ENCODE assay signal across 18 cellular contexts in the genomic region with DNA sequence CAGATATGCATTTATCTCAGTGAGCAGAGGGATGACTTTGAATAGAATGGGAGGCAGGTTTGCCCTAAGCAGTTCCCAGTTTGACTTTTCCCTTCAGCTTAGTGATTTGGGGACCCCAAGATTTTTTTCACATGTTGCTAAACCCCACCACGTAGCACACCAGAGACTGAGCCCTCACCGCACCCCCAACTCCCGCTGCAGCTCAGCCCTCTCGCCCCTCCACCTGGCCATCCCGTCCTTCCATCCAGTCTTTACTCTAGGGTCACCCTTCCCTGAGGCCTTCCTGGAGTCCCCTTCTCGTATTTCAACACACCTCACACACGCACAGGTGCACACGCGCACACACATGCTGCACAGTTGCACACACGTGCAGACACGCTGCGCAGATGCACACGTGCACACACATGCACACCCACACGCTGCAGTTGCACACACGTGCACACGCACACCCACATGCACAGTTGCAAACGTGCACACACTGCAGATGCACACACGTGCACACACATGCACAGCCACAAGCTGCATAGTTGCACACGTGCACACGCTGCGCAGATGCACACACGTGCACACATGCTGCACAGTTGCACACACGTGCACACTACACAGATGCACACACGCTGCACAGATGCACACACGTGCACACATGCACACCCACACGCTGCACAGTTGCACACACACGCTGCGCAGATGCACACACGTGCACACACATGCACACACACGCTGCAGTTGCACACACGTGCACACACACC. TPM values are rescaled to one million over a fixed set of nuclear protein-coding genes. Genes with fewer than 3 reads are reported as not detected.
A peak's percentile ranks its signal among the peaks of the same experiment; 100 is the strongest.
DNase-seq lines count a peak whose midpoint lies in the region; ATAC-seq, FAIRE-seq and TF ChIP-seq lines count a peak whose summit lies in the region.
"Had no signal": no experiment of that assay in that cellular context is flagged by ENCODE, and none has a peak within 500 bp of the region (broad histone marks: within the 10 kb centered on the region; RNA-seq: fewer than 3 reads in every experiment).

No MANE protein-coding gene starts in this region.

- no peak overlapping the region for H2BK20ac ChIP-seq in H9 (ENCODE audit: low read depth, low read length, poor library complexity, severe bottlenecking)

- peaks cover 5% of the 10 kb centered on the region; the same call in 1 of the 2 replicates for H3K4me1 ChIP-seq in H9 (ENCODE audit: insufficient read depth, low read length)
- H3K4me1 ChIP-seq in kidney (ENCODE audit: control insufficient read depth in 1 of 2, insufficient read depth in 1 of 2, low read depth in 1 of 2, low read length in 2 of 2) = peaks cover 0 to 3% of the 10 kb centered on the region in 2 donors
- H3K4me1 ChIP-seq in psoas muscle = no peaks in the 10 kb centered on the region
- H3K4me1 ChIP-seq: breast epithelium had no signal

- no peak for FAIRE-seq in kidney (lab: Jason Lieb, UNC)
- FAIRE-seq: GM19239 had no signal

- no peaks in the 10 kb centered on the region for H3K23me2 ChIP-seq in H9 (ENCODE audit: insufficient read length, low read depth, low read length, poor library complexity, severe bottlenecking)

- no peak overlapping the region for H3K4me3 ChIP-seq in kidney (ENCODE audit: low read length in 2 of 2)
- no peak overlapping the region for H3K4me3 ChIP-seq in psoas muscle
- H3K4me3 ChIP-seq: breast epithelium, dorsolateral prefrontal cortex, tibial nerve had no signal

- H2BK15ac ChIP-seq in H9 (ENCODE audit: low read depth, low read length) = no peak overlapping the region

- H3K36me3 ChIP-seq in kidney (ENCODE audit: control insufficient read depth in 1 of 2, insufficient read depth in 2 of 2, low read length in 2 of 2) (peaks cover 0 to 2% of the 10 kb centered on the region in 2 donors), psoas muscle (ENCODE audit: insufficient read depth in 1 of 2, low read depth in 1 of 2) (peaks cover 0 to 15% of the 10 kb centered on the region in 2 donors)
- H3K36me3 ChIP-seq: breast epithelium had no signal

- no peak for DNase-seq in H9
- peak; percentile 46 for DNase-seq in kidney
- DNase-seq in psoas muscle = peak in 1 of 2 donors; percentile 42
- DNase-seq in KBM-7 = no peak
- no peak for DNase-seq in stimulated activated CD8-positive, alpha-beta memory T cell treated with anti-CD3 and anti-CD28 coated beads, Interleukin-4, amount 100 ng/mL, for 48 hours
- DNase-seq: dorsolateral prefrontal cortex; GOT3; NCI-H1436 treated with DMSO at 0.1 percent for 48 hours; stimulated activated CD4-positive, alpha-beta T cell treated with anti-CD3 and anti-CD28 coated beads, Interleukin-15, amount 100 ng/mL, for 24 hours; stimulated activated naive CD4-positive, alpha-beta T cell; T-helper 9 cell had no signal

- intact Hi-C loops in kidney (cut with DNase I) = no loop called here
- intact Hi-C loops in psoas muscle (cut with DNase I) = no loop called here

- no peak overlapping the region for H3K14ac ChIP-seq in H9 (ENCODE audit: insufficient read depth, low read length)

- no peak overlapping the region for H4K5ac ChIP-seq in H9 (ENCODE audit: insufficient read length, low read depth, low read length)

- H3K4ac ChIP-seq in H9 (ENCODE audit: low read depth, low read length) = no peak overlapping the region

- H3K4me2 ChIP-seq in H9 (ENCODE audit: insufficient read depth, insufficient read length, low read length) = no peak overlapping the region

- no peaks in the 10 kb centered on the region for H3K27me3 Mint-ChIP-seq in H9 (ENCODE audit: low read depth)

- H3K79me2 ChIP-seq in H9 (ENCODE audit: insufficient read depth, low read length) = no peaks in the 10 kb centered on the region

- H4K8ac ChIP-seq in H9 (replicated peaks; ENCODE audit: insufficient read length, low read depth, low read length) = no peak overlapping the region

- peaks cover 4% of the 10 kb centered on the region for H4K20me1 ChIP-seq in H9 (ENCODE audit: control insufficient read depth, insufficient read depth, insufficient read length)

- WGBS in H9 (ENCODE audit: extremely low coverage, insufficient read length, low lambda C conversion rate) = no CpG with 5 or more reads among the region's 31 CpGs
- WGBS in psoas muscle, 3 donors = 83 to 84% (median 83%) methylated on average over 31 of the region's 31 CpGs

- in situ Hi-C loops in KBM-7 (cut with MboI; ENCODE audit: low pct_unique_long_range_greater_than_20kb, low sequenced_read_pairs) = no loop called here

- no peak overlapping the region for H4K91ac ChIP-seq in H9 (ENCODE audit: insufficient read length, low read depth, low read length)

- no peak overlapping the region for H2BK12ac ChIP-seq in H9 (ENCODE audit: insufficient read length, low read depth, low read length)

- H3K27ac Mint-ChIP-seq in H9 = peak overlapping the region in 2 of 3 experiments; percentile 79 to 88; a peak in 2 of 7 replicates
- H3K27ac Mint-ChIP-seq: activated T-helper 2 cell treated with anti-CD3 and anti-CD28 coated beads, Interferon-gamma antibody, Interleukin-2, Interleukin-4, amounts not matched to agents 10 μg/mL and 5 μg/mL and 100 μg/mL, durations not matched to agents 14 hours and 24 hours and 36 hours had no signal

- ATAC-seq in psoas muscle (peak in 3 of 4 donors; percentile 11 to 24 (median 17)), HG03442 (IDR thresholded peaks at IDR 0.05; ENCODE audit: unreplicated experiment) (no peak)

- no peak overlapping the region for H3K56ac ChIP-seq in H9 (ENCODE audit: insufficient read length, low read depth, low read length)

- H2BK5ac ChIP-seq in H9 (ENCODE audit: insufficient read length, low read length) = no peak overlapping the region

- H3K9me3 ChIP-seq in H9 (ENCODE audit: control insufficient read depth, low read depth, low read length) (no peaks in the 10 kb centered on the region), kidney (ENCODE audit: control insufficient read depth in 1 of 2, low read length in 2 of 2) (no peaks in the 10 kb centered on the region), psoas muscle (no peaks in the 10 kb centered on the region)
- H3K9me3 ChIP-seq: breast epithelium, neutrophil, tibial nerve had no signal

- no peaks in the 10 kb centered on the region; a peak in 1 of 5 replicates for H3K9me3 Mint-ChIP-seq in H9
- H3K9me3 Mint-ChIP-seq: activated T-helper 2 cell treated with anti-CD3 and anti-CD28 coated beads, Interferon-gamma antibody, Interleukin-2, Interleukin-4, amounts not matched to agents 10 μg/mL and 5 μg/mL and 100 μg/mL, durations not matched to agents 14 hours and 24 hours and 36 hours had no signal

- peaks cover 34 to 36% of the 10 kb centered on the region in 2 experiments for H3K4me1 Mint-ChIP-seq in H9

- no peak overlapping the region for H2BK120ac ChIP-seq in H9 (ENCODE audit: low read depth, low read length, poor library complexity, severe bottlenecking)

- TF ChIP-seq CTCF in H9 (conservative IDR thresholded peaks at IDR 0.05) = no peak
- no peak for TF ChIP-seq CTCF in kidney (IDR thresholded peaks at IDR 0.05; ENCODE audit: borderline replicate concordance, extremely low read depth, insufficient read depth)
- TF ChIP-seq CTCF in psoas muscle (IDR thresholded peaks at IDR 0.05) = no peak

- no peak overlapping the region for H2AK5ac ChIP-seq in H9 (ENCODE audit: insufficient read length, low read length)

- no peak overlapping the region for H3K9ac ChIP-seq in H9 (ENCODE audit: extremely low read depth, insufficient read length, low read length)
- H3K9ac ChIP-seq in kidney (ENCODE audit: low read length in 2 of 2) = no peak overlapping the region

- H3K27ac ChIP-seq in H9 (ENCODE audit: insufficient read length, low read depth, low read length) = no peak overlapping the region
- H3K27ac ChIP-seq in angular gyrus (ENCODE audit: low read depth, low read length) = peak overlapping the region; percentile 4
- no peak overlapping the region for H3K27ac ChIP-seq in kidney (ENCODE audit: low read depth in 2 of 2, low read length in 2 of 2)
- no peak overlapping the region for H3K27ac ChIP-seq in psoas muscle
- H3K27ac ChIP-seq: breast epithelium, neutrophil, tibial nerve had no signal

- no peak overlapping the region for H3T11ph ChIP-seq in H9 (ENCODE audit: low read length)

- H3K23ac ChIP-seq in H9 (ENCODE audit: insufficient read length, low read depth, low read length) = no peak overlapping the region

- H3K79me1 ChIP-seq in H9 (ENCODE audit: insufficient read depth, low read depth, low read length, poor library complexity, severe bottlenecking) = no peaks in the 10 kb centered on the region

- H3K4me3 Mint-ChIP-seq in H9 = no peak overlapping the region

- H3K27me3 ChIP-seq in H9 (ENCODE audit: insufficient read depth, low read length) (no peaks in the 10 kb centered on the region), psoas muscle (ENCODE audit: insufficient read depth in 3 of 3, low read length in 2 of 3) (no peaks in the 10 kb centered on the region)
- H3K27me3 ChIP-seq: breast epithelium, dorsolateral prefrontal cortex, neutrophil, tibial nerve had no signal

- H3K36me3 Mint-ChIP-seq in H9 (ENCODE audit: insufficient read depth in 1 of 3, low read depth in 3 of 3) = peaks cover 5 to 23% (median 12%) of the 10 kb centered on the region in 3 experiments; a peak in 6 of 7 replicates

- H2AFZ ChIP-seq in H9 (ENCODE audit: low read length) = no peak overlapping the region

- no peak overlapping the region for H3K18ac ChIP-seq in H9 (ENCODE audit: insufficient read length, low read depth, low read length)

RNA-seq across cellular contexts. Expression of a gene that starts 30.0 kb away (rescaled TPM):
- total RNA-seq in H9 (2021) = 953 and 955 TPM in 2 replicates
- total RNA-seq in kidney = 409 TPM
- polyA plus RNA-seq in kidney (ENCODE audit: insufficient read depth, low read depth, low replicate concordance) = 455 TPM
- 100 to 1,000 TPM; 398 to 659 (median 540) TPM for total RNA-seq in psoas muscle
- polyA plus RNA-seq in psoas muscle = 1,000 to 10,000 TPM in 1 of 3 donors, 100 to 1,000 TPM in 2; 523 to 1,480 (median 614) TPM
